ENCODE assay signal across 8 cellular contexts in genomic region chr11:6926208-6927029, GRCh38. TPM values are rescaled to one million over a fixed set of nuclear protein-coding genes. Genes with fewer than 3 reads are reported as not detected.
DNase-seq lines count a peak whose midpoint lies in the region; ATAC-seq and TF ChIP-seq lines count a peak whose summit lies in the region.

TSS of gene ZNF215 (plus strand) at chr11:6926426. CDS start at chr11:6932273, 5,847 bp downstream.

- H3K4me3 ChIP-seq in ACC112 (ENCODE audit: low read depth, low read length) (peak within 1 kb of the TSS; percentile 98), fibroblast of villous mesenchyme (ENCODE audit: low read depth, low read length) (peak within 1 kb of the TSS; percentile 74), tibial nerve (peak within 1 kb of the TSS; percentile 35 to 67 (median 56))

- H3K9me3 Mint-ChIP-seq in nephron progenitor cell = no peaks in the 10 kb centered on the region

- H3K79me2 ChIP-seq in ACC112 (ENCODE audit: control insufficient read depth, insufficient read depth, low read length, unreplicated experiment) = peaks cover 5% of the 10 kb centered on the region

- TF ChIP-seq CTCF in fibroblast of villous mesenchyme (IDR thresholded peaks at IDR 0.05; ENCODE audit: insufficient read depth, low read depth, low read length) (no peak), nephron progenitor cell (IDR thresholded peaks at IDR 0.05) (no peak), tibial nerve (IDR thresholded peaks at IDR 0.05) (no peak)

- WGBS in tibial nerve, 2 donors = 1% methylated on average over 50 to 59 of the region's 61 CpGs

- H3K4me3 Mint-ChIP-seq in nephron progenitor cell = peak within 1 kb of the TSS; percentile 97

- TF ChIP-seq EP300 in tibial nerve (IDR thresholded peaks at IDR 0.05) = no peak

- peaks cover 26% of the 10 kb centered on the region for H3K4me1 Mint-ChIP-seq in nephron progenitor cell

- H3K36me3 ChIP-seq in ACC112 (ENCODE audit: insufficient read depth, low read length) (no peaks in the 10 kb centered on the region), tibial nerve (no peaks in the 10 kb centered on the region)

- no peaks in the 10 kb centered on the region for H3K9me3 ChIP-seq in tibial nerve

- H2AFZ ChIP-seq in ACC112 (ENCODE audit: low read length, unreplicated experiment) = peak within 1 kb of the TSS; percentile 40

- peak within 1 kb of the TSS; percentile 96 for H3K27ac Mint-ChIP-seq in nephron progenitor cell

- H3K36me3 Mint-ChIP-seq in nephron progenitor cell (ENCODE audit: low read depth) = peaks cover 10% of the 10 kb centered on the region

- peak; percentile 63 for DNase-seq in NCI-H2196 treated with DMSO at 0.1 percent for 48 hours (lab: John Stamatoyannopoulos, UW; ENCODE audit: unreplicated experiment)
- DNase-seq in activated T-cell treated with anti-CD3 and anti-CD28 coated beads, Interleukin-2, amount 50 U/mL, for 1 hour = peak; percentile 33
- peak; percentile 76 for DNase-seq in fibroblast of villous mesenchyme (ENCODE audit: low read depth)
- DNase-seq in nephron progenitor cell = peak; percentile 81
- DNase-seq in tibial nerve (ENCODE audit: low spot score in 2 of 2) = peak; percentile 19 to 25

- H3K27ac ChIP-seq in ACC112 (ENCODE audit: low read depth, low read length) (peak within 1 kb of the TSS; percentile 44), tibial nerve (peak within 1 kb of the TSS in 3 of 4 donors; percentile 26 to 52 (median 35))

- H3K27me3 ChIP-seq in ACC112 (ENCODE audit: insufficient read depth, low read length) (no peaks in the 10 kb centered on the region), tibial nerve (no peaks in the 10 kb centered on the region)

- peak; percentile 56 for ATAC-seq in GM18517 (IDR thresholded peaks at IDR 0.05; ENCODE audit: unreplicated experiment)
- peak; percentile 66 for ATAC-seq in HG02938 (IDR thresholded peaks at IDR 0.05; ENCODE audit: unreplicated experiment)

- H3K27me3 Mint-ChIP-seq in nephron progenitor cell (ENCODE audit: low read depth, poor library complexity) = peaks cover 6% of the 10 kb centered on the region

- TF ChIP-seq POLR2A in tibial nerve (IDR thresholded peaks at IDR 0.05) = no peak

- H3K4me1 ChIP-seq in ACC112 (ENCODE audit: control insufficient read depth, insufficient read depth, low read length, unreplicated experiment) (peaks cover 17% of the 10 kb centered on the region), tibial nerve (peaks cover 0 to 14% (median 8%) of the 10 kb centered on the region in 4 donors)

RNA-seq across cellular contexts. Expression of gene ZNF215, which starts in this region (rescaled TPM):
- total RNA-seq in fibroblast of villous mesenchyme (6.5 and 7.1 TPM in 2 replicates), tibial nerve (1 to 10 TPM in 2 of 4 donors, under 1 TPM in 2; 0.20 to 2.6 (median 1.1) TPM)

Comparison
In these comparisons a context has a peak if more than half of its experiments do, and no peak if none do; other contexts are left out.
1. Peak in every context shown above with its lines: DNase-seq, ATAC-seq, H3K4me3 ChIP-seq and H3K27ac ChIP-seq.
2. DNase-seq: peak in every context shown above with its lines; median percentile 81 in nephron progenitor cell; 76 in fibroblast of villous mesenchyme; 63 in NCI-H2196 treated with DMSO at 0.1 percent for 48 hours; 33 in activated T-cell treated with anti-CD3 and anti-CD28 coated beads, Interleukin-2, amount 50 U/mL, for 1 hour; 22 in tibial nerve.